In the genomic region with DNA sequence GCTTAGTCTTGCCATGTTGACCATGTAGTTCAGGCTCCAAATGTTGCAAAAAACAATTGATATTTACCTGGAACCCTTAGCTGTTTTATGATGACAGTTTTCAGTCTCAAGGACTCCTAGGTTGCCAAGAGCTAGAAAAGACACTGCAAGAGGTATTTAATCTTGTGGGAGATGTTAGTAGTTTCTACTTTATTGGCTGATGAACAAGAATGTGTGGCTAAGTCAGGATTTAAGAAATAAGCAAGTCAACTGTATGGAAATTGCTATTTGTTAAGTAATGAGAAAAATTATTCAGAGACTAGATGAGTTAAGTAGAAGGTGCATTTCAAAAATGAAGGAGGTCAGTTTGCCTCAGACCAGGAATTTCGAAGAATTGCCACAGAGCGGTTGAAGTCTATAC, we compare ENCODE assay signal across 18 cellular contexts.
DNase-seq lines count a peak whose midpoint lies in the region; ATAC-seq and TF ChIP-seq lines count a peak whose summit lies in the region.
"Had no signal": no experiment of that assay in that cellular context is flagged by ENCODE, and none has a peak within 500 bp of the region (broad histone marks: within the 10 kb centered on the region; RNA-seq: fewer than 3 reads in every experiment).

No MANE protein-coding gene starts in this region.

- no peak overlapping the region for H3K27ac Mint-ChIP-seq in HFFc6
- no peak overlapping the region for H3K27ac Mint-ChIP-seq in activated naive CD4-positive, alpha-beta T cell treated with anti-CD3 and anti-CD28 coated beads, Interleukin-2, amount 50 U/mL, for 72 hours
- H3K27ac Mint-ChIP-seq: CD4-positive, alpha-beta memory T cell had no signal

- in situ Hi-C loops in astrocyte of the spinal cord (cut with HindIII; ENCODE audit: low sequenced_read_pairs): no loop called here

- H3K4me3 Mint-ChIP-seq in HFFc6: no peak overlapping the region
- H3K4me3 Mint-ChIP-seq: CD4-positive, alpha-beta memory T cell had no signal

- POLR2A ChIA-PET in GM10248 (lab: Yijun Ruan, JAX): no interaction called here

- H3K36me3 Mint-ChIP-seq in HFFc6 (ENCODE audit: low read depth): no peaks in the 10 kb centered on the region
- H3K36me3 Mint-ChIP-seq in activated naive CD4-positive, alpha-beta T cell treated with anti-CD3 and anti-CD28 coated beads, Interleukin-2, amount 50 U/mL, for 72 hours: no peaks in the 10 kb centered on the region
- H3K36me3 Mint-ChIP-seq: CD4-positive, alpha-beta memory T cell had no signal

- H3K4me1 Mint-ChIP-seq in HFFc6 (ENCODE audit: low read depth): peaks cover 8% of the 10 kb centered on the region
- H3K4me1 Mint-ChIP-seq: CD4-positive, alpha-beta memory T cell had no signal

- no peaks in the 10 kb centered on the region for H3K9me3 Mint-ChIP-seq in HFFc6
- H3K9me3 Mint-ChIP-seq in activated naive CD4-positive, alpha-beta T cell treated with anti-CD3 and anti-CD28 coated beads, Interleukin-2, amount 50 U/mL, for 72 hours: no peaks in the 10 kb centered on the region

- DNase-seq in AG08396 (ENCODE audit: low spot score): peak; percentile 11
- peak; percentile 17 for DNase-seq in HFFc6
- DNase-seq in astrocyte of the spinal cord (ENCODE audit: low read depth, low spot score): peak; percentile 28
- DNase-seq in iris pigment epithelial cell (ENCODE audit: low read depth): peak; percentile 69
- no peak for DNase-seq in activated naive CD4-positive, alpha-beta T cell treated with anti-CD3 and anti-CD28 coated beads, Interleukin-2, amount 50 U/mL, for 72 hours (ENCODE audit: low spot score in 2 of 2)
- DNase-seq in NCI-H446 treated with DMSO at 0.1 percent for 48 hours (lab: John Stamatoyannopoulos, UW): no peak
- DNase-seq in GM10248 (ENCODE audit: extremely low spot score): no peak
- DNase-seq: BE2C; CD4-positive, alpha-beta memory T cell; DMS79 treated with DMSO at 0.1 percent for 48 hours; GDM1; Kasumi-1; NCI-H1417 treated with DMSO at 0.1 percent for 48 hours; NCI-H2029 treated with DMSO at 0.1 percent for 48 hours; NCI-H524 treated with DMSO at 0.1 percent for 48 hours; OCI-M1; RPMI8226 had no signal

- TF ChIP-seq CTCF in HFFc6 (IDR thresholded peaks at IDR 0.05) (no peak), astrocyte of the spinal cord (IDR thresholded peaks at IDR 0.05; ENCODE audit: low read depth, low read length) (no peak), GM10248 (IDR thresholded peaks at IDR 0.05; ENCODE audit: control extremely low read depth, extremely low read depth, low read depth, missing control alignments) (no peak)

- CTCF ChIA-PET in GM10248 (lab: Yijun Ruan, JAX): interaction anchor here (2.0 to 2.3 kb wide), 2 partner anchors 9 to 15 kb away, joined by 5 to 8 read pairs; no protein-coding TSS in a partner anchor

- no peak overlapping the region for H3K4me3 ChIP-seq in astrocyte of the spinal cord (ENCODE audit: low read depth, low read length)

- no peaks in the 10 kb centered on the region; the same call in 1 of the 2 replicates for H3K27me3 Mint-ChIP-seq in HFFc6 (ENCODE audit: insufficient read depth)

- no peak for ATAC-seq in activated naive CD4-positive, alpha-beta T cell treated with anti-CD3 and anti-CD28 coated beads, Interleukin-2, amount 50 U/mL, for 72 hours
- no peak for ATAC-seq in GM18861 (IDR thresholded peaks at IDR 0.05; ENCODE audit: unreplicated experiment)

Comparison
In these comparisons a context has a peak if more than half of its experiments do, and no peak if none do; other contexts are left out.
1. DNase-seq: peak in AG08396 (single experiment), HFFc6 (single experiment), astrocyte of the spinal cord (single experiment) and iris pigment epithelial cell (single experiment); none in activated naive CD4-positive, alpha-beta T cell treated with anti-CD3 and anti-CD28 coated beads, Interleukin-2, amount 50 U/mL, for 72 hours (0 of 2), NCI-H446 treated with DMSO at 0.1 percent for 48 hours (single experiment) and GM10248 (single experiment).